ENCODE assay signal across 8 cellular contexts in the genomic region with DNA sequence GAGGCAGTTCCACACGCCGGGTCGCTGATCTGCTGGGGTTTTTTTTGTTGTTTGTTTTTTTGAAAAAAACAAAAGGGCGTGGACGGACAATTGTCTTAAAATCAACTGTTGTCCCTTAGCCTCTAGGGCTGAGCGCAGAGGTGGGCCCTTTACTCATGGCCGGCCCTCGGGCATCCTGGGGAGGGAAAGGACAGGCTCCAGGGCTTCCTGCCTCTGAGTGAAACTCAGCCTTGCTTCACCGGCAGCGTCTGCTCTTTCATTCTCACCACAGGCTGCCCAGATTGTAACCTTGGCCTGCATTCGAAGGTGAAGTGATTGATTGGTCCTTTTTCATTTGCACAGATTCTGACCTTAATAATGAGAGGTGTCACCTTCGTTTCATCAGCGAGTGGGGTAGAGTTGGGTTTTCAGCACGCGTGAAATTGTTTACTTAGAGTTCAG. TPM values are rescaled to one million over a fixed set of nuclear protein-coding genes. Genes with fewer than 3 reads are reported as not detected.
DNase-seq lines count a peak whose midpoint lies in the region; ATAC-seq, FAIRE-seq and TF ChIP-seq lines count a peak whose summit lies in the region.

No MANE protein-coding gene starts in this region.

- TF ChIP-seq EP300 in stomach (IDR thresholded peaks at IDR 0.05), result no peak

- H3K36me3 Mint-ChIP-seq in activated CD4-positive, alpha-beta T cell treated with anti-CD3 and anti-CD28 coated beads, Interleukin-2, amount 10 ng/mL, durations not matched to agents 7 days and 5 days (ENCODE audit: low read depth), result peaks cover 16% of the 10 kb centered on the region

- peak overlapping the region; percentile 93 for H3K4me2 ChIP-seq in endothelial cell of umbilical vein (ENCODE audit: insufficient read depth, low read length)

- intact Hi-C loops in endothelial cell of umbilical vein (cut with micrococcal nuclease), result loop anchor here (2.0 to 10.0 kb wide), 7 partner anchors 36 to 1478 kb away; partner anchors contain the start of genes NEDD9 and TMEM14C
- intact Hi-C loops in stomach (cut with DNase I; ENCODE audit: low total_unique reads), result no loop called here

- H4K20me1 ChIP-seq in endothelial cell of umbilical vein (replicated peaks; ENCODE audit: control insufficient read depth, extremely low read depth, insufficient read depth, low read length), result no peaks in the 10 kb centered on the region

- peaks cover 50% of the 10 kb centered on the region for H3K79me2 ChIP-seq in endothelial cell of umbilical vein (ENCODE audit: control insufficient read depth, insufficient read depth, low read length)

- TF ChIP-seq CTCF in GM10248 (IDR thresholded peaks at IDR 0.05; ENCODE audit: control extremely low read depth, extremely low read depth, low read depth, missing control alignments) (no peak), NB4 (IDR thresholded peaks at IDR 0.05; ENCODE audit: low read depth, low read length) (no peak), endothelial cell of umbilical vein (IDR thresholded peaks at IDR 0.05; ENCODE audit: extremely low read depth in 1 of 2, insufficient read depth in 1 of 2, low read depth in 1 of 2, low read length in 2 of 2) (no peak), stomach (IDR thresholded peaks at IDR 0.05) (no peak)

- H3K9me3 ChIP-seq in endothelial cell of umbilical vein (replicated peaks; ENCODE audit: control insufficient read depth, insufficient read depth, low read length) (no peaks in the 10 kb centered on the region), muscle layer of duodenum (ENCODE audit: control insufficient read depth in 1 of 2, low read length in 2 of 2) (no peaks in the 10 kb centered on the region), stomach (no peaks in the 10 kb centered on the region)

- peak overlapping the region; percentile 82 for H3K9ac ChIP-seq in endothelial cell of umbilical vein (replicated peaks; ENCODE audit: extremely low read depth, insufficient read depth, low read length)

- H3K27ac ChIP-seq in endothelial cell of umbilical vein (ENCODE audit: insufficient read depth, low read depth, low read length) (peak overlapping the region; percentile 87), muscle layer of duodenum (ENCODE audit: low read length) (peak overlapping the region; percentile 77), stomach (peak overlapping the region; percentile 97 to 99 (median 99))

- FAIRE-seq in endothelial cell of umbilical vein (lab: Jason Lieb, UNC), result peak; percentile 76

- H3K9me1 ChIP-seq in endothelial cell of umbilical vein (replicated peaks; ENCODE audit: control insufficient read depth, extremely low read depth, insufficient read depth, low read length), result no peaks in the 10 kb centered on the region

- dilution Hi-C loops in endothelial cell of umbilical vein (cut with MboI; ENCODE audit: extremely low pct_ligation_motif_present, low sequenced_read_pairs), result no loop called here

- H3K9me3 Mint-ChIP-seq in activated CD4-positive, alpha-beta T cell treated with anti-CD3 and anti-CD28 coated beads, Interleukin-2, amount 10 ng/mL, durations not matched to agents 7 days and 5 days, result no peaks in the 10 kb centered on the region

- peak overlapping the region; percentile 94 for H3K27ac Mint-ChIP-seq in activated CD4-positive, alpha-beta T cell treated with anti-CD3 and anti-CD28 coated beads, Interleukin-2, amount 10 ng/mL, durations not matched to agents 7 days and 5 days

- H3K36me3 ChIP-seq in endothelial cell of umbilical vein (ENCODE audit: control insufficient read depth in 2 of 2, extremely low read depth in 1 of 2, insufficient read depth in 2 of 2, low read length in 2 of 2) (no peaks in the 10 kb centered on the region), muscle layer of duodenum (ENCODE audit: control insufficient read depth in 1 of 2, insufficient read depth in 2 of 2, low read length in 2 of 2) (peaks cover 0 to 4% of the 10 kb centered on the region in 2 donors), stomach (peaks cover 0 to 3% (median 0%) of the 10 kb centered on the region in 4 donors)

- H3K27me3 ChIP-seq in endothelial cell of umbilical vein (ENCODE audit: control insufficient read depth in 2 of 2, insufficient read depth in 2 of 2, low read length in 2 of 2) (no peaks in the 10 kb centered on the region), muscle layer of duodenum (ENCODE audit: low read depth, low read length) (no peaks in the 10 kb centered on the region), stomach (no peaks in the 10 kb centered on the region)

- peak overlapping the region; percentile 84 for H3K4me3 Mint-ChIP-seq in activated CD4-positive, alpha-beta T cell treated with anti-CD3 and anti-CD28 coated beads, Interleukin-2, amount 10 ng/mL, durations not matched to agents 7 days and 5 days

- DNase-seq in A172 (ENCODE audit: low spot score) (peak; percentile 51), GM10248 (ENCODE audit: extremely low spot score) (peak; percentile 61), NB4 (ENCODE audit: low read depth) (peak; percentile 78), endothelial cell of umbilical vein (ENCODE audit: low read depth, low spot score) (peak; percentile 65), stomach (peak; percentile 47)
- peak; percentile 59 for DNase-seq in activated CD4-positive, alpha-beta T cell treated with anti-CD3 and anti-CD28 coated beads, Interleukin-2, amount 10 ng/mL, durations not matched to agents 7 days and 5 days

- CTCF ChIA-PET in GM10248 (lab: Yijun Ruan, JAX), result interaction anchor here (0.9 to 2.8 kb wide), 2 partner anchors 13 to 481 kb away, joined by 4 to 8 read pairs; no protein-coding TSS in a partner anchor
- CTCF ChIA-PET in activated CD4-positive, alpha-beta T cell treated with anti-CD3 and anti-CD28 coated beads, Interleukin-2, amount 10 ng/mL, durations not matched to agents 7 days and 5 days (lab: Charles Lee), result interaction anchor here (2.4 kb wide), 1 partner anchor 11 kb away, joined by 11 read pairs; no protein-coding TSS in a partner anchor
- CTCF ChIA-PET in endothelial cell of umbilical vein (lab: Charles Lee), result interaction anchor here (1.2 to 1.7 kb wide), 4 partner anchors 29 to 401 kb away, joined by 3 to 4 read pairs (median 4); no protein-coding TSS in a partner anchor

- H3K4me3 ChIP-seq in NB4 (ENCODE audit: low read depth, low read length) (peak overlapping the region; percentile 99), endothelial cell of umbilical vein (replicated peaks in 1 of 3; ENCODE audit: insufficient read depth in 1 of 3, low read depth in 1 of 3, low read length in 3 of 3) (peak overlapping the region; percentile 54 to 98 (median 86)), muscle layer of duodenum (ENCODE audit: low read depth in 1 of 2, low read length in 2 of 2) (peak overlapping the region; percentile 79 to 88), stomach (peak overlapping the region; percentile 77 to 99 (median 93))

- H3K4me1 ChIP-seq in endothelial cell of umbilical vein (ENCODE audit: control insufficient read depth, extremely low read depth, insufficient read depth, low read length), result peaks cover 18% of the 10 kb centered on the region
- H3K4me1 ChIP-seq in muscle layer of duodenum (ENCODE audit: control insufficient read depth in 1 of 2, insufficient read depth in 2 of 2, low read length in 2 of 2), result peaks cover 4 to 6% of the 10 kb centered on the region in 2 donors
- peaks cover 7 to 28% (median 22%) of the 10 kb centered on the region in 4 donors for H3K4me1 ChIP-seq in stomach

- peak overlapping the region; percentile 6 for H2AFZ ChIP-seq in endothelial cell of umbilical vein (ENCODE audit: low read depth, low read length)

- peaks cover 35% of the 10 kb centered on the region for H3K4me1 Mint-ChIP-seq in activated CD4-positive, alpha-beta T cell treated with anti-CD3 and anti-CD28 coated beads, Interleukin-2, amount 10 ng/mL, durations not matched to agents 7 days and 5 days

- TF ChIP-seq POLR2A in NB4 (IDR thresholded peaks at IDR 0.05; ENCODE audit: extremely low read depth, insufficient read length) (no peak), endothelial cell of umbilical vein (IDR thresholded peaks at IDR 0.05; ENCODE audit: low read depth, low read length) (no peak), stomach (IDR thresholded peaks at IDR 0.05) (no peak)

- no peaks in the 10 kb centered on the region for H3K27me3 Mint-ChIP-seq in activated CD4-positive, alpha-beta T cell treated with anti-CD3 and anti-CD28 coated beads, Interleukin-2, amount 10 ng/mL, durations not matched to agents 7 days and 5 days

- ATAC-seq in HG02610 (IDR thresholded peaks at IDR 0.05; ENCODE audit: unreplicated experiment), result peak; percentile 34

- no TSS peak for BruUV-seq in endothelial cell of umbilical vein (replicated peaks; lab: Mats Ljungman, UMichigan)

- 0 to 1% (median 0%) methylated on average over 13 to 15 of the region's 15 CpGs for WGBS in stomach, 5 donors

- POLR2A ChIA-PET in GM10248 (lab: Yijun Ruan, JAX), result no interaction called here
- POLR2A ChIA-PET in activated CD4-positive, alpha-beta T cell treated with anti-CD3 and anti-CD28 coated beads, Interleukin-2, amount 10 ng/mL, durations not matched to agents 7 days and 5 days (lab: Charles Lee), result no interaction called here
- POLR2A ChIA-PET in endothelial cell of umbilical vein (lab: Charles Lee), result no interaction called here

RNA-seq across cellular contexts. Expression of gene SMIM13, which starts 0.8 kb away (rescaled TPM):
- total RNA-seq in A172 (2014; rRNA removed; shearing (Covaris generic)), result 12.3 and 12.9 TPM in 2 replicates
- total RNA-seq in activated CD4-positive, alpha-beta T cell treated with anti-CD3 and anti-CD28 coated beads, Interleukin-2, amount 10 ng/mL, durations not matched to agents 7 days and 5 days, result 1 to 10 TPM; 7.9 to 9.2 TPM
- total RNA-seq in endothelial cell of umbilical vein (14.7 and 19.4 TPM in 2 replicates), stomach (10 to 100 TPM in 1 of 5 donors, 1 to 10 TPM in 4; 1.2 to 15.8 (median 4.5) TPM)
- polyA plus RNA-seq in endothelial cell of umbilical vein (2.2 and 3.2 TPM in 2 replicates), stomach (1 to 10 TPM; 2.4 to 3.3 (median 2.7) TPM)
- 3.9 and 4.0 TPM in 2 replicates for polyA plus RNA-seq in endothelial cell of umbilical vein (2011; cell fraction: cytosol; rRNA removed)
- polyA plus RNA-seq in endothelial cell of umbilical vein (2011; cell fraction: nucleus; rRNA removed), result 3.1 and 3.9 TPM in 2 replicates
- 10.6 and 11.8 TPM in 2 replicates for polyA plus RNA-seq in endothelial cell of umbilical vein (2012)
- 5.2 and 6.0 TPM in 2 replicates for polyA minus RNA-seq in endothelial cell of umbilical vein
- 8.6 TPM for polyA minus RNA-seq in endothelial cell of umbilical vein (2011; cell fraction: cytosol; rRNA and poly(A)+ RNA removed)
- polyA minus RNA-seq in endothelial cell of umbilical vein (2011; cell fraction: nucleus; rRNA and poly(A)+ RNA removed), result 4.6 and 7.9 TPM in 2 replicates

RNA-seq across cellular contexts. Expression of gene ERVFRD-1, which starts 17.1 kb away (rescaled TPM):
- total RNA-seq in A172 (2014; rRNA removed; shearing (Covaris generic)), result not detected in 2 replicates
- total RNA-seq in activated CD4-positive, alpha-beta T cell treated with anti-CD3 and anti-CD28 coated beads, Interleukin-2, amount 10 ng/mL, durations not matched to agents 7 days and 5 days, result not detected
- total RNA-seq in endothelial cell of umbilical vein (not detected in 2 replicates), stomach (1 to 10 TPM in 1 of 5 donors, not detected in 4; 1.2 TPM)
- polyA plus RNA-seq in endothelial cell of umbilical vein (not detected in 2 replicates), stomach (under 1 TPM in 2 of 3 donors, not detected in 1; 0.15 to 0.19 TPM)
- polyA plus RNA-seq in endothelial cell of umbilical vein (2011; cell fraction: cytosol; rRNA removed), result 0.03 TPM in 1 of 2 replicates, not detected in the other
- polyA plus RNA-seq in endothelial cell of umbilical vein (2011; cell fraction: nucleus; rRNA removed), result not detected in 2 replicates
- polyA plus RNA-seq in endothelial cell of umbilical vein (2012), result 0.05 and 0.21 TPM in 2 replicates
- not detected in 2 replicates for polyA minus RNA-seq in endothelial cell of umbilical vein
- not detected for polyA minus RNA-seq in endothelial cell of umbilical vein (2011; cell fraction: cytosol; rRNA and poly(A)+ RNA removed)
- not detected in 2 replicates for polyA minus RNA-seq in endothelial cell of umbilical vein (2011; cell fraction: nucleus; rRNA and poly(A)+ RNA removed)

RNA-seq across cellular contexts. Expression of gene ELOVL2, which starts 50.3 kb away (rescaled TPM):
- 9.4 and 10.5 TPM in 2 replicates for total RNA-seq in A172 (2014; rRNA removed; shearing (Covaris generic))
- total RNA-seq in activated CD4-positive, alpha-beta T cell treated with anti-CD3 and anti-CD28 coated beads, Interleukin-2, amount 10 ng/mL, durations not matched to agents 7 days and 5 days, result not detected
- total RNA-seq in endothelial cell of umbilical vein (not detected in 2 replicates), stomach (1 to 10 TPM in 1 of 5 donors, not detected in 4; 1.8 TPM)
- polyA plus RNA-seq in endothelial cell of umbilical vein (not detected in 2 replicates), stomach (under 1 TPM in 1 of 3 donors, not detected in 2; 0.23 TPM)
- not detected in 2 replicates for polyA plus RNA-seq in endothelial cell of umbilical vein (2011; cell fraction: cytosol; rRNA removed)
- polyA plus RNA-seq in endothelial cell of umbilical vein (2011; cell fraction: nucleus; rRNA removed), result not detected in 2 replicates
- not detected in 2 replicates for polyA plus RNA-seq in endothelial cell of umbilical vein (2012)
- polyA minus RNA-seq in endothelial cell of umbilical vein, result not detected in 2 replicates
- not detected for polyA minus RNA-seq in endothelial cell of umbilical vein (2011; cell fraction: cytosol; rRNA and poly(A)+ RNA removed)
- not detected in 2 replicates for polyA minus RNA-seq in endothelial cell of umbilical vein (2011; cell fraction: nucleus; rRNA and poly(A)+ RNA removed)

Comparison
In these comparisons a context has a peak if more than half of its experiments do, and no peak if none do; other contexts are left out.
1. Peak in every context shown above with its lines: DNase-seq, ATAC-seq, H3K4me3 ChIP-seq and H3K27ac ChIP-seq.